Comparison of ENCODE assay signal across 21 cellular contexts in genomic region chr2:180717588-180717987, GRCh38.
"Had no signal": no experiment of that assay in that cellular context is flagged by ENCODE, and none has a peak within 500 bp of the region (broad histone marks: within the 10 kb centered on the region; RNA-seq: fewer than 3 reads in every experiment).

No MANE protein-coding gene starts in this region.

- H3K4me1 ChIP-seq: gastrocnemius medialis, left lung, psoas muscle, testis had no signal

- DNase-seq: cortex of kidney; effector memory CD8-positive, alpha-beta T cell; gastrocnemius medialis; head of caudate nucleus; kidney; left cardiac atrium; left lung; mesenchymal stem cell; natural killer cell; occipital lobe; ovary; posterior cingulate gyrus; psoas muscle; right cardiac atrium; sigmoid colon; stimulated activated CD4-positive, alpha-beta T cell treated with anti-CD3 and anti-CD28 coated beads, Interleukin-4, amount 100 ng/mL, for 4 hours; stimulated activated naive CD8-positive, alpha-beta T cell treated with anti-CD3 and anti-CD28 coated beads, Interleukin-15, Interleukin-2, amounts not matched to agents 100 U/mL and 50 U/mL, for 24 hours; substantia nigra; testis; tibial artery had no signal

- H3K27ac ChIP-seq: gastrocnemius medialis, left lung, ovary, psoas muscle, sigmoid colon, testis, tibial artery had no signal

- H3K4me3 ChIP-seq: gastrocnemius medialis, left lung, ovary, psoas muscle, sigmoid colon, testis, tibial artery had no signal

- FAIRE-seq: endometrium, kidney had no signal

- H3K27me3 ChIP-seq: gastrocnemius medialis, left lung, ovary, sigmoid colon, testis, tibial artery had no signal

- H3K9me3 ChIP-seq: gastrocnemius medialis, left lung, ovary, testis, tibial artery had no signal

- H3K36me3 ChIP-seq: gastrocnemius medialis, left lung, ovary, sigmoid colon, tibial artery had no signal
